In the genomic region with DNA sequence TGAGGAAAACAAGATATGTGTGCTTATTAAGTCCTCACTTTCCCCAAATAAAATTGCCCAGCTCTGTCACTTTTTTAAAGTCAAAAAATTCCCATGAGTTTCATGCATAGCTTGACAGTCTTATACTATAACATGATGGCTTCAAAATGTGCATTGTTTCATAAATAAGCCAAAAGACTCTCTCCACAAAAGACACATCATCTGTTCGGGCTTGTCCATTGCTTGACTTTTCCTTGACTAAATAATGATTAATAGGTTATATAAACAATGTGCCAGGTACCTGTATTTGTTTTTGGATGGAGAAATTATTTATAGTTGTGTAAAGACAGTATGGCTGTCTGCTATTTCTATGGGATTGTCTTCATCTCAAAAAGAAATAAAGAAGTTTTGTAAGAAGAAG, we compare ENCODE assay signal across 20 cellular contexts.
A peak's percentile ranks its signal among the peaks of the same experiment; 100 is the strongest.
DNase-seq lines count a peak whose midpoint lies in the region; ATAC-seq, FAIRE-seq and TF ChIP-seq lines count a peak whose summit lies in the region.
"Had no signal": no experiment of that assay in that cellular context is flagged by ENCODE, and none has a peak within 500 bp of the region (broad histone marks: within the 10 kb centered on the region; RNA-seq: fewer than 3 reads in every experiment).

No MANE protein-coding gene starts in this region.

- H4K20me1 ChIP-seq in OCI-LY3 (ENCODE audit: insufficient read depth, low read length) = no peaks in the 10 kb centered on the region

- FAIRE-seq in bronchial epithelial cell (lab: Jason Lieb, UNC) = no peak
- FAIRE-seq: endometrium, TTC549 had no signal

- intact Hi-C loops in natural killer cell (cut with micrococcal nuclease) = no loop called here

- peak overlapping the region; percentile 51 for H3K4me2 ChIP-seq in OCI-LY3 (ENCODE audit: low read length)
- H3K4me2 ChIP-seq: neural progenitor cell had no signal

- H3K36me3 ChIP-seq in OCI-LY3 (replicated peaks; ENCODE audit: low read depth, low read length) = no peaks in the 10 kb centered on the region
- no peaks in the 10 kb centered on the region for H3K36me3 ChIP-seq in bronchial epithelial cell (ENCODE audit: control insufficient read depth, insufficient read depth, low read length)
- H3K36me3 ChIP-seq: neural progenitor cell, prostate gland had no signal

- H3K9ac ChIP-seq in OCI-LY3 (ENCODE audit: low read length) = no peak overlapping the region
- H3K9ac ChIP-seq: neural progenitor cell had no signal

- H3K9me3 ChIP-seq in OCI-LY3 (ENCODE audit: insufficient read depth, low read length) = peaks cover 9% of the 10 kb centered on the region
- H3K9me3 ChIP-seq: prostate gland had no signal

- no peaks in the 10 kb centered on the region for H3K27me3 Mint-ChIP-seq in natural killer cell treated with Interleukin-12 subunit alpha and Interleukin-12 subunit beta and Interleukin-15 and Interleukin-18, amount 100 ng/mL, for 72 hours
- H3K27me3 Mint-ChIP-seq in natural killer cell (ENCODE audit: low read depth in 2 of 2) = peaks cover 0 to 13% of the 10 kb centered on the region in 2 donors

- no peaks in the 10 kb centered on the region for H3K79me2 ChIP-seq in OCI-LY3 (ENCODE audit: low read length)

- peaks cover 24% of the 10 kb centered on the region for H3K36me3 Mint-ChIP-seq in natural killer cell treated with Interleukin-12 subunit alpha and Interleukin-12 subunit beta and Interleukin-15 and Interleukin-18, amount 100 ng/mL, for 72 hours
- peaks cover 22% of the 10 kb centered on the region for H3K36me3 Mint-ChIP-seq in natural killer cell

- no peak overlapping the region for H3K27ac ChIP-seq in OCI-LY3 (ENCODE audit: low read length)
- H3K27ac ChIP-seq: coronary artery, neural progenitor cell, prostate gland had no signal

- peak overlapping the region; percentile 83 to 98 for H3K27ac Mint-ChIP-seq in natural killer cell treated with Interleukin-12 subunit alpha and Interleukin-12 subunit beta and Interleukin-15 and Interleukin-18, amount 100 ng/mL, for 72 hours
- no peak overlapping the region for H3K27ac Mint-ChIP-seq in natural killer cell
- H3K27ac Mint-ChIP-seq: CD8-positive, alpha-beta memory T cell; neural progenitor cell had no signal

- peaks cover 31% of the 10 kb centered on the region for H3K4me1 ChIP-seq in OCI-LY3 (ENCODE audit: low read length)
- H3K4me1 ChIP-seq: neural progenitor cell, prostate gland had no signal

- peaks cover 42 to 48% of the 10 kb centered on the region in 2 donors for H3K4me1 Mint-ChIP-seq in natural killer cell treated with Interleukin-12 subunit alpha and Interleukin-12 subunit beta and Interleukin-15 and Interleukin-18, amount 100 ng/mL, for 72 hours (ENCODE audit: low read depth in 2 of 2)
- H3K4me1 Mint-ChIP-seq in natural killer cell = peaks cover 9% of the 10 kb centered on the region in 2 donors

- H3K4me3 ChIP-seq in OCI-LY3 (ENCODE audit: low read length) (no peak overlapping the region), bronchial epithelial cell (ENCODE audit: low read depth, low read length) (no peak overlapping the region)
- H3K4me3 ChIP-seq: coronary artery, neural progenitor cell, prostate gland had no signal

- peak overlapping the region; percentile 43 for H3K4me3 Mint-ChIP-seq in natural killer cell treated with Interleukin-12 subunit alpha and Interleukin-12 subunit beta and Interleukin-15 and Interleukin-18, amount 100 ng/mL, for 72 hours
- H3K4me3 Mint-ChIP-seq in natural killer cell = no peak overlapping the region
- H3K4me3 Mint-ChIP-seq: neural progenitor cell had no signal

- DNase-seq in natural killer cell treated with Interleukin-12 subunit alpha and Interleukin-12 subunit beta and Interleukin-15 and Interleukin-18, amount 100 ng/mL, for 72 hours (ENCODE audit: low spot score) = no peak
- DNase-seq in natural killer cell (no peak), bronchial epithelial cell (ENCODE audit: low read depth) (peak; percentile 91), midbrain (lab: John Stamatoyannopoulos, UW) (no peak), mucosa of gallbladder (ENCODE audit: low spot score) (no peak)
- DNase-seq: activated CD4-positive, alpha-beta T cell treated with anti-CD3 and anti-CD28 coated beads for 1 hour; CD8-positive, alpha-beta memory T cell; GF-D8; HCEC 1CT; NCI-H748 treated with DMSO at 0.1 percent for 48 hours; stimulated activated CD8-positive, alpha-beta memory T cell treated with anti-CD3 and anti-CD28 coated beads, Interleukin-4, amount 100 ng/mL, for 48 hours; substantia nigra had no signal

- H3K27me3 ChIP-seq in OCI-LY3 (ENCODE audit: low read depth, low read length) (peaks cover 28% of the 10 kb centered on the region), bronchial epithelial cell (ENCODE audit: control insufficient read depth, insufficient read depth, low read length) (no peaks in the 10 kb centered on the region)
- H3K27me3 ChIP-seq: neural progenitor cell had no signal

- ATAC-seq in natural killer cell treated with Interleukin-12 subunit alpha and Interleukin-12 subunit beta and Interleukin-15 and Interleukin-18, amount 100 ng/mL, for 72 hours = no peak
- ATAC-seq in natural killer cell (no peak), GM18502 (IDR thresholded peaks at IDR 0.05; ENCODE audit: poor library complexity, unreplicated experiment) (no peak)
- ATAC-seq: Right ventricle myocardium inferior had no signal

- H3K9me3 Mint-ChIP-seq in natural killer cell treated with Interleukin-12 subunit alpha and Interleukin-12 subunit beta and Interleukin-15 and Interleukin-18, amount 100 ng/mL, for 72 hours = peaks cover 13% of the 10 kb centered on the region
- peaks cover 0 to 14% of the 10 kb centered on the region in 2 donors for H3K9me3 Mint-ChIP-seq in natural killer cell

- no peak overlapping the region for H2AFZ ChIP-seq in OCI-LY3 (ENCODE audit: low read depth, low read length)
- H2AFZ ChIP-seq: neural progenitor cell had no signal

- TF ChIP-seq CTCF in natural killer cell (IDR thresholded peaks at IDR 0.05) (no peak), OCI-LY3 (IDR thresholded peaks at IDR 0.05; ENCODE audit: low read depth, low read length) (no peak), bronchial epithelial cell (IDR thresholded peaks at IDR 0.05; ENCODE audit: insufficient read depth, low read length, severe bottlenecking) (no peak)

Comparison
In these comparisons a context has a peak if more than half of its experiments do, and no peak if none do; other contexts are left out.
1. H3K27ac Mint-ChIP-seq: peak in natural killer cell treated with Interleukin-12 subunit alpha and Interleukin-12 subunit beta and Interleukin-15 and Interleukin-18, amount 100 ng/mL, for 72 hours (2 of 2); none in natural killer cell (0 of 2).